In the genomic region with DNA sequence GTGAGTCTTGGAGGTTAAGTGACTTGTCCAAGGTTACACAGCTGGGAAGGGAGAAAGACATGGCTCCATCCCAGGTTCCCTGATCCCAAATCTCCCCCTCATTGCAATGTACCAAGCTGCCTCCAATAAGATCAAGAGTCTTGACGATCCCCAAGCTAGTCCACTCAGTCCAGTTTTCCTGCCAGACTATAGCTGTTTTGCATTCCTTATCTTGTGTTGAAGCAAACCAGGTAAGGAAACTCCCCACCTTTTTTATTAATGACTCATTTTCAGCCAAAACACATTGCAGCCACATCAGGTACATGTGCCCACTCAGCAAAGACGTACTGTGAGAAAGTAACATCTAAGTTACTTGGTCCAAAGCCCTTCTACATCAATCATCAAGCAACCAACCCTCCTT, we compare ENCODE assay signal across 1 cellular context.
TF ChIP-seq lines count a peak whose summit lies in the region.

No MANE protein-coding gene starts in this region.

TF ChIP-seq in GM12878, 131 proteins besides CTCF, POLR2A, EP300 and RAD21 (continued from another document and continues in another):
- TF ChIP-seq ZBED1 (IDR thresholded peaks at IDR 0.05; ENCODE audit: borderline replicate concordance) (no peak), POU2F2 (IDR thresholded peaks at IDR 0.05; ENCODE audit: borderline replicate concordance, low read depth, low read length) (0 out of 3 replicates have a peak, but pooled peaks have one; percentile 14), KDM1A (IDR thresholded peaks at IDR 0.05; ENCODE audit: borderline replicate concordance) (no peak), FOS (IDR thresholded peaks at IDR 0.05; ENCODE audit: borderline replicate concordance, extremely low read depth, insufficient read length) (no peak), DPF2 (IDR thresholded peaks at IDR 0.05) (peak; percentile 40; the same call in 1 of the 2 replicates), NFYA (IDR thresholded peaks at IDR 0.05; ENCODE audit: borderline replicate concordance, low read depth, low read length) (no peak), RELA (IDR thresholded peaks at IDR 0.05; ENCODE audit: borderline replicate concordance, partially characterized antibody) (no peak), TAF1 (IDR thresholded peaks at IDR 0.05; ENCODE audit: borderline replicate concordance, low read depth, low read length) (no peak), CHD4 (IDR thresholded peaks at IDR 0.05) (no peak), RBBP5 (conservative IDR thresholded peaks at IDR 0.05) (no peak), MXI1 (IDR thresholded peaks at IDR 0.05; ENCODE audit: low read depth, low read length) (no peak), BRCA1 (IDR thresholded peaks at IDR 0.05; ENCODE audit: low read depth, low read length) (no peak), ZNF384 (IDR thresholded peaks at IDR 0.05; ENCODE audit: borderline replicate concordance, low read depth, low read length) (no peak), SUZ12 (IDR thresholded peaks at IDR 0.05; ENCODE audit: unreplicated experiment) (no peak), TCF12 (IDR thresholded peaks at IDR 0.05; ENCODE audit: low read depth, low read length) (no peak), SMAD1 (IDR thresholded peaks at IDR 0.05; ENCODE audit: low read depth, partially characterized antibody) (no peak), IKZF1 (conservative IDR thresholded peaks at IDR 0.05) (peak; percentile 39), SMAD5 (IDR thresholded peaks at IDR 0.05; ENCODE audit: low read depth) (no peak), PAX8 (IDR thresholded peaks at IDR 0.05) (no peak)
- TF ChIP-seq, protein P1, sequence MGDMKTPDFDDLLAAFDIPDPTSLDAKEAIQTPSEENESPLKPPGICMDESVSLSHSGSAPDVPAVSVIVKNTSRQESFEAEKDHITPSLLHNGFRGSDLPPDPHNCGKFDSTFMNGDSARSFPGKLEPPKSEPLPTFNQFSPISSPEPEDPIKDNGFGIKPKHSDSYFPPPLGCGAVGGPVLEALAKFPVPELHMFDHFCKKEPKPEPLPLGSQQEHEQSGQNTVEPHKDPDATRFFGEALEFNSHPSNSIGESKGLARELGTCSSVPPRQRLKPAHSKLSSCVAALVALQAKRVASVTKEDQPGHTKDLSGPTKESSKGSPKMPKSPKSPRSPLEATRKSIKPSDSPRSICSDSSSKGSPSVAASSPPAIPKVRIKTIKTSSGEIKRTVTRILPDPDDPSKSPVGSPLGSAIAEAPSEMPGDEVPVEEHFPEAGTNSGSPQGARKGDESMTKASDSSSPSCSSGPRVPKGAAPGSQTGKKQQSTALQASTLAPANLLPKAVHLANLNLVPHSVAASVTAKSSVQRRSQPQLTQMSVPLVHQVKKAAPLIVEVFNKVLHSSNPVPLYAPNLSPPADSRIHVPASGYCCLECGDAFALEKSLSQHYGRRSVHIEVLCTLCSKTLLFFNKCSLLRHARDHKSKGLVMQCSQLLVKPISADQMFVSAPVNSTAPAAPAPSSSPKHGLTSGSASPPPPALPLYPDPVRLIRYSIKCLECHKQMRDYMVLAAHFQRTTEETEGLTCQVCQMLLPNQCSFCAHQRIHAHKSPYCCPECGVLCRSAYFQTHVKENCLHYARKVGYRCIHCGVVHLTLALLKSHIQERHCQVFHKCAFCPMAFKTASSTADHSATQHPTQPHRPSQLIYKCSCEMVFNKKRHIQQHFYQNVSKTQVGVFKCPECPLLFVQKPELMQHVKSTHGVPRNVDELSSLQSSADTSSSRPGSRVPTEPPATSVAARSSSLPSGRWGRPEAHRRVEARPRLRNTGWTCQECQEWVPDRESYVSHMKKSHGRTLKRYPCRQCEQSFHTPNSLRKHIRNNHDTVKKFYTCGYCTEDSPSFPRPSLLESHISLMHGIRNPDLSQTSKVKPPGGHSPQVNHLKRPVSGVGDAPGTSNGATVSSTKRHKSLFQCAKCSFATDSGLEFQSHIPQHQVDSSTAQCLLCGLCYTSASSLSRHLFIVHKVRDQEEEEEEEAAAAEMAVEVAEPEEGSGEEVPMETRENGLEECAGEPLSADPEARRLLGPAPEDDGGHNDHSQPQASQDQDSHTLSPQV (IDR thresholded peaks at IDR 0.05), result no peak
- TF ChIP-seq, protein P2, sequence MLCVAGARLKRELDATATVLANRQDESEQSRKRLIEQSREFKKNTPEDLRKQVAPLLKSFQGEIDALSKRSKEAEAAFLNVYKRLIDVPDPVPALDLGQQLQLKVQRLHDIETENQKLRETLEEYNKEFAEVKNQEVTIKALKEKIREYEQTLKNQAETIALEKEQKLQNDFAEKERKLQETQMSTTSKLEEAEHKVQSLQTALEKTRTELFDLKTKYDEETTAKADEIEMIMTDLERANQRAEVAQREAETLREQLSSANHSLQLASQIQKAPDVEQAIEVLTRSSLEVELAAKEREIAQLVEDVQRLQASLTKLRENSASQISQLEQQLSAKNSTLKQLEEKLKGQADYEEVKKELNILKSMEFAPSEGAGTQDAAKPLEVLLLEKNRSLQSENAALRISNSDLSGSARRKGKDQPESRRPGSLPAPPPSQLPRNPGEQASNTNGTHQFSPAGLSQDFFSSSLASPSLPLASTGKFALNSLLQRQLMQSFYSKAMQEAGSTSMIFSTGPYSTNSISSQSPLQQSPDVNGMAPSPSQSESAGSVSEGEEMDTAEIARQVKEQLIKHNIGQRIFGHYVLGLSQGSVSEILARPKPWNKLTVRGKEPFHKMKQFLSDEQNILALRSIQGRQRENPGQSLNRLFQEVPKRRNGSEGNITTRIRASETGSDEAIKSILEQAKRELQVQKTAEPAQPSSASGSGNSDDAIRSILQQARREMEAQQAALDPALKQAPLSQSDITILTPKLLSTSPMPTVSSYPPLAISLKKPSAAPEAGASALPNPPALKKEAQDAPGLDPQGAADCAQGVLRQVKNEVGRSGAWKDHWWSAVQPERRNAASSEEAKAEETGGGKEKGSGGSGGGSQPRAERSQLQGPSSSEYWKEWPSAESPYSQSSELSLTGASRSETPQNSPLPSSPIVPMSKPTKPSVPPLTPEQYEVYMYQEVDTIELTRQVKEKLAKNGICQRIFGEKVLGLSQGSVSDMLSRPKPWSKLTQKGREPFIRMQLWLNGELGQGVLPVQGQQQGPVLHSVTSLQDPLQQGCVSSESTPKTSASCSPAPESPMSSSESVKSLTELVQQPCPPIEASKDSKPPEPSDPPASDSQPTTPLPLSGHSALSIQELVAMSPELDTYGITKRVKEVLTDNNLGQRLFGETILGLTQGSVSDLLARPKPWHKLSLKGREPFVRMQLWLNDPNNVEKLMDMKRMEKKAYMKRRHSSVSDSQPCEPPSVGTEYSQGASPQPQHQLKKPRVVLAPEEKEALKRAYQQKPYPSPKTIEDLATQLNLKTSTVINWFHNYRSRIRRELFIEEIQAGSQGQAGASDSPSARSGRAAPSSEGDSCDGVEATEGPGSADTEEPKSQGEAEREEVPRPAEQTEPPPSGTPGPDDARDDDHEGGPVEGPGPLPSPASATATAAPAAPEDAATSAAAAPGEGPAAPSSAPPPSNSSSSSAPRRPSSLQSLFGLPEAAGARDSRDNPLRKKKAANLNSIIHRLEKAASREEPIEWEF (IDR thresholded peaks at IDR 0.05; ENCODE audit: insufficient replicate concordance, low read depth, low read length), result no peak
- TF ChIP-seq, protein P3, sequence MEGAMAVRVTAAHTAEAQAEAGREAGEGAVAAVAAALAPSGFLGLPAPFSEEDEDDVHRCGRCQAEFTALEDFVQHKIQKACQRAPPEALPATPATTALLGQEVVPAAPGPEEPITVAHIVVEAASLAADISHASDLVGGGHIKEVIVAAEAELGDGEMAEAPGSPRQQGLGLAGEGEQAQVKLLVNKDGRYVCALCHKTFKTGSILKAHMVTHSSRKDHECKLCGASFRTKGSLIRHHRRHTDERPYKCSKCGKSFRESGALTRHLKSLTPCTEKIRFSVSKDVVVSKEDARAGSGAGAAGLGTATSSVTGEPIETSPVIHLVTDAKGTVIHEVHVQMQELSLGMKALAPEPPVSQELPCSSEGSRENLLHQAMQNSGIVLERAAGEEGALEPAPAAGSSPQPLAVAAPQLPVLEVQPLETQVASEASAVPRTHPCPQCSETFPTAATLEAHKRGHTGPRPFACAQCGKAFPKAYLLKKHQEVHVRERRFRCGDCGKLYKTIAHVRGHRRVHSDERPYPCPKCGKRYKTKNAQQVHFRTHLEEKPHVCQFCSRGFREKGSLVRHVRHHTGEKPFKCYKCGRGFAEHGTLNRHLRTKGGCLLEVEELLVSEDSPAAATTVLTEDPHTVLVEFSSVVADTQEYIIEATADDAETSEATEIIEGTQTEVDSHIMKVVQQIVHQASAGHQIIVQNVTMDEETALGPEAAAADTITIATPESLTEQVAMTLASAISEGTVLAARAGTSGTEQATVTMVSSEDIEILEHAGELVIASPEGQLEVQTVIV (IDR thresholded peaks at IDR 0.05; ENCODE audit: borderline replicate concordance, partially characterized antibody), result no peak
- TF ChIP-seq, protein P4, sequence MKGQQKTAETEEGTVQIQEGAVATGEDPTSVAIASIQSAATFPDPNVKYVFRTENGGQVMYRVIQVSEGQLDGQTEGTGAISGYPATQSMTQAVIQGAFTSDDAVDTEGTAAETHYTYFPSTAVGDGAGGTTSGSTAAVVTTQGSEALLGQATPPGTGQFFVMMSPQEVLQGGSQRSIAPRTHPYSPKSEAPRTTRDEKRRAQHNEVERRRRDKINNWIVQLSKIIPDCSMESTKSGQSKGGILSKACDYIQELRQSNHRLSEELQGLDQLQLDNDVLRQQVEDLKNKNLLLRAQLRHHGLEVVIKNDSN (IDR thresholded peaks at IDR 0.05; ENCODE audit: borderline replicate concordance, extremely low read length, insufficient read depth, low read depth, low read length), result no peak
- TF ChIP-seq, protein P5, sequence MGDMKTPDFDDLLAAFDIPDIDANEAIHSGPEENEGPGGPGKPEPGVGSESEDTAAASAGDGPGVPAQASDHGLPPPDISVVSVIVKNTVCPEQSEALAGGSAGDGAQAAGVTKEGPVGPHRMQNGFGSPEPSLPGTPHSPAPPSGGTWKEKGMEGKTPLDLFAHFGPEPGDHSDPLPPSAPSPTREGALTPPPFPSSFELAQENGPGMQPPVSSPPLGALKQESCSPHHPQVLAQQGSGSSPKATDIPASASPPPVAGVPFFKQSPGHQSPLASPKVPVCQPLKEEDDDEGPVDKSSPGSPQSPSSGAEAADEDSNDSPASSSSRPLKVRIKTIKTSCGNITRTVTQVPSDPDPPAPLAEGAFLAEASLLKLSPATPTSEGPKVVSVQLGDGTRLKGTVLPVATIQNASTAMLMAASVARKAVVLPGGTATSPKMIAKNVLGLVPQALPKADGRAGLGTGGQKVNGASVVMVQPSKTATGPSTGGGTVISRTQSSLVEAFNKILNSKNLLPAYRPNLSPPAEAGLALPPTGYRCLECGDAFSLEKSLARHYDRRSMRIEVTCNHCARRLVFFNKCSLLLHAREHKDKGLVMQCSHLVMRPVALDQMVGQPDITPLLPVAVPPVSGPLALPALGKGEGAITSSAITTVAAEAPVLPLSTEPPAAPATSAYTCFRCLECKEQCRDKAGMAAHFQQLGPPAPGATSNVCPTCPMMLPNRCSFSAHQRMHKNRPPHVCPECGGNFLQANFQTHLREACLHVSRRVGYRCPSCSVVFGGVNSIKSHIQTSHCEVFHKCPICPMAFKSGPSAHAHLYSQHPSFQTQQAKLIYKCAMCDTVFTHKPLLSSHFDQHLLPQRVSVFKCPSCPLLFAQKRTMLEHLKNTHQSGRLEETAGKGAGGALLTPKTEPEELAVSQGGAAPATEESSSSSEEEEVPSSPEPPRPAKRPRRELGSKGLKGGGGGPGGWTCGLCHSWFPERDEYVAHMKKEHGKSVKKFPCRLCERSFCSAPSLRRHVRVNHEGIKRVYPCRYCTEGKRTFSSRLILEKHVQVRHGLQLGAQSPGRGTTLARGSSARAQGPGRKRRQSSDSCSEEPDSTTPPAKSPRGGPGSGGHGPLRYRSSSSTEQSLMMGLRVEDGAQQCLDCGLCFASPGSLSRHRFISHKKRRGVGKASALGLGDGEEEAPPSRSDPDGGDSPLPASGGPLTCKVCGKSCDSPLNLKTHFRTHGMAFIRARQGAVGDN (IDR thresholded peaks at IDR 0.05), result peak; percentile 42; the same call in 1 of the 2 replicates
- TF ChIP-seq, protein P6, sequence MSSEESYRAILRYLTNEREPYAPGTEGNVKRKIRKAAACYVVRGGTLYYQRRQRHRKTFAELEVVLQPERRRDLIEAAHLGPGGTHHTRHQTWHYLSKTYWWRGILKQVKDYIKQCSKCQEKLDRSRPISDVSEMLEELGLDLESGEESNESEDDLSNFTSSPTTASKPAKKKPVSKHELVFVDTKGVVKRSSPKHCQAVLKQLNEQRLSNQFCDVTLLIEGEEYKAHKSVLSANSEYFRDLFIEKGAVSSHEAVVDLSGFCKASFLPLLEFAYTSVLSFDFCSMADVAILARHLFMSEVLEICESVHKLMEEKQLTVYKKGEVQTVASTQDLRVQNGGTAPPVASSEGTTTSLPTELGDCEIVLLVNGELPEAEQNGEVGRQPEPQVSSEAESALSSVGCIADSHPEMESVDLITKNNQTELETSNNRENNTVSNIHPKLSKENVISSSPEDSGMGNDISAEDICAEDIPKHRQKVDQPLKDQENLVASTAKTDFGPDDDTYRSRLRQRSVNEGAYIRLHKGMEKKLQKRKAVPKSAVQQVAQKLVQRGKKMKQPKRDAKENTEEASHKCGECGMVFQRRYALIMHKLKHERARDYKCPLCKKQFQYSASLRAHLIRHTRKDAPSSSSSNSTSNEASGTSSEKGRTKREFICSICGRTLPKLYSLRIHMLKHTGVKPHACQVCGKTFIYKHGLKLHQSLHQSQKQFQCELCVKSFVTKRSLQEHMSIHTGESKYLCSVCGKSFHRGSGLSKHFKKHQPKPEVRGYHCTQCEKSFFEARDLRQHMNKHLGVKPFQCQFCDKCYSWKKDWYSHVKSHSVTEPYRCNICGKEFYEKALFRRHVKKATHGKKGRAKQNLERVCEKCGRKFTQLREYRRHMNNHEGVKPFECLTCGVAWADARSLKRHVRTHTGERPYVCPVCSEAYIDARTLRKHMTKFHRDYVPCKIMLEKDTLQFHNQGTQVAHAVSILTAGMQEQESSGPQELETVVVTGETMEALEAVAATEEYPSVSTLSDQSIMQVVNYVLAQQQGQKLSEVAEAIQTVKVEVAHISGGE (CRISPR knock-in tag; IDR thresholded peaks at IDR 0.05), result no peak
- TF ChIP-seq, protein P7, sequence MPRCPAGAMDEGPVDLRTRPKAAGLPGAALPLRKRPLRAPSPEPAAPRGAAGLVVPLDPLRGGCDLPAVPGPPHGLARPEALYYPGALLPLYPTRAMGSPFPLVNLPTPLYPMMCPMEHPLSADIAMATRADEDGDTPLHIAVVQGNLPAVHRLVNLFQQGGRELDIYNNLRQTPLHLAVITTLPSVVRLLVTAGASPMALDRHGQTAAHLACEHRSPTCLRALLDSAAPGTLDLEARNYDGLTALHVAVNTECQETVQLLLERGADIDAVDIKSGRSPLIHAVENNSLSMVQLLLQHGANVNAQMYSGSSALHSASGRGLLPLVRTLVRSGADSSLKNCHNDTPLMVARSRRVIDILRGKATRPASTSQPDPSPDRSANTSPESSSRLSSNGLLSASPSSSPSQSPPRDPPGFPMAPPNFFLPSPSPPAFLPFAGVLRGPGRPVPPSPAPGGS (IDR thresholded peaks at IDR 0.05; ENCODE audit: borderline replicate concordance, insufficient read depth, low read depth, low read length, poor library complexity, severe bottlenecking), result no peak
- TF ChIP-seq, protein P8, sequence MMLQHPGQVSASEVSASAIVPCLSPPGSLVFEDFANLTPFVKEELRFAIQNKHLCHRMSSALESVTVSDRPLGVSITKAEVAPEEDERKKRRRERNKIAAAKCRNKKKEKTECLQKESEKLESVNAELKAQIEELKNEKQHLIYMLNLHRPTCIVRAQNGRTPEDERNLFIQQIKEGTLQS (IDR thresholded peaks at IDR 0.05; ENCODE audit: borderline replicate concordance, extremely low read depth, low read depth, low read length), result no peak
